8 cellular contexts compared by ENCODE assay signal in genomic region chr18:69401475-69402218, GRCh38. TPM values are rescaled to one million over a fixed set of nuclear protein-coding genes. Genes with fewer than 3 reads are reported as not detected.
DNase-seq lines count a peak whose midpoint lies in the region; ATAC-seq and TF ChIP-seq lines count a peak whose summit lies in the region.

No MANE protein-coding gene starts in this region.

- H3K4me3 ChIP-seq in epithelial cell of esophagus (ENCODE audit: low read length) = peak overlapping the region; percentile 26
- no peak overlapping the region for H3K4me3 ChIP-seq in naive thymus-derived CD4-positive, alpha-beta T cell (ENCODE audit: low read length)

- H3K9ac ChIP-seq in ES-I3 (ENCODE audit: low read depth, low read length) = peak overlapping the region; percentile 52; the same call in 1 of the 2 replicates

- TF ChIP-seq CTCF in epithelial cell of esophagus (IDR thresholded peaks at IDR 0.05; ENCODE audit: insufficient read depth, low read depth, low read length, missing control alignments) (no peak), nephron progenitor cell (IDR thresholded peaks at IDR 0.05) (no peak)

- H3K36me3 ChIP-seq in ES-I3 (ENCODE audit: insufficient read depth, low read length) = no peaks in the 10 kb centered on the region
- H3K36me3 ChIP-seq in naive thymus-derived CD4-positive, alpha-beta T cell (ENCODE audit: control insufficient read depth in 2 of 3, insufficient read depth in 3 of 3, low read length in 3 of 3) = no peaks in the 10 kb centered on the region

- H3K9me3 ChIP-seq in ES-I3 (ENCODE audit: control insufficient read depth, insufficient read depth, low read length) = no peaks in the 10 kb centered on the region
- no peaks in the 10 kb centered on the region for H3K9me3 ChIP-seq in naive thymus-derived CD4-positive, alpha-beta T cell (ENCODE audit: control insufficient read depth in 2 of 3, low read length in 3 of 3)

- H3K27ac Mint-ChIP-seq in nephron progenitor cell = peak overlapping the region; percentile 94
- no peak overlapping the region for H3K27ac Mint-ChIP-seq in naive thymus-derived CD4-positive, alpha-beta T cell

- H3K4me1 Mint-ChIP-seq in nephron progenitor cell = peaks cover 45% of the 10 kb centered on the region
- H3K4me1 Mint-ChIP-seq in naive thymus-derived CD4-positive, alpha-beta T cell = peaks cover 6 to 19% (median 10%) of the 10 kb centered on the region in 7 donors

- peaks cover 7% of the 10 kb centered on the region for H3K36me3 Mint-ChIP-seq in nephron progenitor cell (ENCODE audit: low read depth)
- H3K36me3 Mint-ChIP-seq in naive thymus-derived CD4-positive, alpha-beta T cell = no peaks in the 10 kb centered on the region

- intact Hi-C loops in naive thymus-derived CD4-positive, alpha-beta T cell (cut with micrococcal nuclease) = no loop called here

- H3K27ac ChIP-seq in naive thymus-derived CD4-positive, alpha-beta T cell (ENCODE audit: low read depth, low read length) = no peak overlapping the region

- DNase-seq in NCI-H345 (lab: John Stamatoyannopoulos, UW) = peak; percentile 61
- peak; percentile 1 for DNase-seq in epithelial cell of esophagus (ENCODE audit: low read depth)
- DNase-seq in nephron progenitor cell = peak; percentile 39
- no peak for DNase-seq in T1000 (lab: John Stamatoyannopoulos, UW)
- no peak for DNase-seq in naive thymus-derived CD4-positive, alpha-beta T cell

- H3K4me3 Mint-ChIP-seq in nephron progenitor cell = peak overlapping the region; percentile 87
- peak overlapping the region in 5 of 10 donors; percentile 23 to 68 (median 49) for H3K4me3 Mint-ChIP-seq in naive thymus-derived CD4-positive, alpha-beta T cell

- peaks cover 3 to 9% of the 10 kb centered on the region in 2 donors for H3K27me3 ChIP-seq in naive thymus-derived CD4-positive, alpha-beta T cell (ENCODE audit: control insufficient read depth in 2 of 2, insufficient read depth in 2 of 2, low read length in 2 of 2)

- H3K27me3 Mint-ChIP-seq in nephron progenitor cell (ENCODE audit: low read depth, poor library complexity) = peaks cover 28% of the 10 kb centered on the region
- H3K27me3 Mint-ChIP-seq in naive thymus-derived CD4-positive, alpha-beta T cell = peaks cover 50 to 74% (median 68%) of the 10 kb centered on the region in 5 donors

- peaks cover 4% of the 10 kb centered on the region for H3K9me3 Mint-ChIP-seq in nephron progenitor cell
- H3K9me3 Mint-ChIP-seq in naive thymus-derived CD4-positive, alpha-beta T cell = peaks cover 0 to 2% (median 0%) of the 10 kb centered on the region in 11 donors

- no peak for ATAC-seq in GM19395 (IDR thresholded peaks at IDR 0.05; ENCODE audit: unreplicated experiment)
- ATAC-seq in HG02798 (IDR thresholded peaks at IDR 0.05; ENCODE audit: poor library complexity, unreplicated experiment) = no peak
- ATAC-seq in naive thymus-derived CD4-positive, alpha-beta T cell = no peak

- POLR2A ChIA-PET in naive thymus-derived CD4-positive, alpha-beta T cell (lab: Charles Lee) = no interaction called here

- CTCF ChIA-PET in naive thymus-derived CD4-positive, alpha-beta T cell (lab: Charles Lee) = no interaction called here

- H3K4me1 ChIP-seq in ES-I3 (ENCODE audit: insufficient read depth, low read length) = no peaks in the 10 kb centered on the region; the same call in 1 of the 2 replicates
- no peaks in the 10 kb centered on the region for H3K4me1 ChIP-seq in naive thymus-derived CD4-positive, alpha-beta T cell (ENCODE audit: control insufficient read depth in 2 of 2, insufficient read depth in 2 of 2, low read length in 2 of 2)

RNA-seq across cellular contexts. Expression of gene DOK6, which starts 1.0 kb away (rescaled TPM):
- not detected for total RNA-seq in naive thymus-derived CD4-positive, alpha-beta T cell
- under 1 TPM; 0.06 to 0.11 TPM for polyA plus RNA-seq in naive thymus-derived CD4-positive, alpha-beta T cell

Comparison
In these comparisons a context has a peak if more than half of its experiments do, and no peak if none do; other contexts are left out.
1. DNase-seq: peak in NCI-H345 (single experiment), epithelial cell of esophagus (single experiment) and nephron progenitor cell (single experiment); none in T1000 (single experiment) and naive thymus-derived CD4-positive, alpha-beta T cell (0 of 9).